In genomic region chr16:49857423-49858181, GRCh38 we compare ENCODE assay signal across 9 cellular contexts. TPM values are rescaled to one million over a fixed set of nuclear protein-coding genes. Genes with fewer than 3 reads are reported as not detected.
DNase-seq lines count a peak whose midpoint lies in the region; ATAC-seq and TF ChIP-seq lines count a peak whose summit lies in the region.
"Had no signal": no experiment of that assay in that cellular context is flagged by ENCODE, and none has a peak within 500 bp of the region (broad histone marks: within the 10 kb centered on the region; RNA-seq: fewer than 3 reads in every experiment).

No MANE protein-coding gene starts in this region.

- H3K4me2 ChIP-seq in Loucy (ENCODE audit: low read depth, low read length, poor library complexity, severe bottlenecking), result peak overlapping the region; percentile 95

- H3K9me2 ChIP-seq in Loucy (replicated peaks; ENCODE audit: low read depth, low read length), result no peaks in the 10 kb centered on the region

- ATAC-seq in left lung (peak; percentile 20), GM18519 (IDR thresholded peaks at IDR 0.05; ENCODE audit: low FRiP score, unreplicated experiment) (no peak)

- peak overlapping the region; percentile 82 for H3K4me3 ChIP-seq in Loucy (ENCODE audit: low read length, poor library complexity, severe bottlenecking)
- peak overlapping the region; percentile 62 for H3K4me3 ChIP-seq in choroid plexus epithelial cell (ENCODE audit: low read depth, low read length)
- peak overlapping the region; percentile 24 to 66 for H3K4me3 ChIP-seq in left lung

- H3K9me3 ChIP-seq in Loucy (ENCODE audit: insufficient read depth, low read depth, low read length), result no peaks in the 10 kb centered on the region
- no peaks in the 10 kb centered on the region for H3K9me3 ChIP-seq in left lung

- no peak overlapping the region for H2AFZ ChIP-seq in Loucy (ENCODE audit: low read length)

- DNase-seq in EH (ENCODE audit: low read depth), result peak; percentile 20
- peak; percentile 16 for DNase-seq in T-helper 9 cell
- peak; percentile 71 for DNase-seq in choroid plexus epithelial cell (ENCODE audit: low read depth)
- DNase-seq in left lung, result peak in 1 of 2 donors; percentile 88
- DNase-seq in stimulated activated CD4-positive, alpha-beta T cell treated with anti-CD3 and anti-CD28 coated beads, TNF-alpha, amount 100 ng/mL, for 48 hours (ENCODE audit: low read depth in 3 of 3), result peak; percentile 24 to 33 (median 30)
- no peak for DNase-seq in DMS53 (lab: John Stamatoyannopoulos, UW)

- no peaks in the 10 kb centered on the region for H4K20me1 ChIP-seq in Loucy (ENCODE audit: insufficient read depth, low read length, poor library complexity, severe bottlenecking)

- TF ChIP-seq CTCF in Loucy (conservative IDR thresholded peaks at IDR 0.05; ENCODE audit: low read length), result peak; percentile 87
- TF ChIP-seq CTCF in choroid plexus epithelial cell (conservative IDR thresholded peaks at IDR 0.05; ENCODE audit: low read depth, low read length), result peak; percentile 84
- peak; percentile 69 to 90 for TF ChIP-seq CTCF in left lung (IDR thresholded peaks at IDR 0.05)

- no peaks in the 10 kb centered on the region for H3K36me3 ChIP-seq in Loucy (ENCODE audit: insufficient read depth, low read length)
- no peaks in the 10 kb centered on the region for H3K36me3 ChIP-seq in left lung

- H3K4me1 ChIP-seq in Loucy (ENCODE audit: insufficient read depth, low read length, poor library complexity, severe bottlenecking) (peaks cover 4% of the 10 kb centered on the region), left lung (peaks cover 4 to 28% of the 10 kb centered on the region in 2 donors)

- H3K27me3 ChIP-seq in Loucy (ENCODE audit: insufficient read depth, low read length, poor library complexity, severe bottlenecking) (no peaks in the 10 kb centered on the region), left lung (peaks cover 12 to 96% of the 10 kb centered on the region in 2 donors)

- intact Hi-C loops in left lung (cut with DNase I), result no loop called here

- no peak overlapping the region for H3K9ac ChIP-seq in Loucy (ENCODE audit: low read depth, low read length, poor library complexity, severe bottlenecking)

- no peaks in the 10 kb centered on the region for H3K79me2 ChIP-seq in Loucy (ENCODE audit: insufficient read depth, low read length)

- no peaks in the 10 kb centered on the region for H3F3A ChIP-seq in Loucy (ENCODE audit: low read depth)

- peak overlapping the region; percentile 35 to 77 for H3K27ac ChIP-seq in left lung

RNA-seq across cellular contexts. Expression of gene ZNF423, which starts 1.7 kb away (rescaled TPM):
- 1 to 10 TPM; 7.8 to 8.2 TPM for total RNA-seq in left lung
- total RNA-seq: activated CD8-positive, alpha-beta memory T cell treated with anti-CD3 and anti-CD28 coated beads for 36 hours had no signal
